8 cellular contexts compared by ENCODE assay signal in the genomic region with DNA sequence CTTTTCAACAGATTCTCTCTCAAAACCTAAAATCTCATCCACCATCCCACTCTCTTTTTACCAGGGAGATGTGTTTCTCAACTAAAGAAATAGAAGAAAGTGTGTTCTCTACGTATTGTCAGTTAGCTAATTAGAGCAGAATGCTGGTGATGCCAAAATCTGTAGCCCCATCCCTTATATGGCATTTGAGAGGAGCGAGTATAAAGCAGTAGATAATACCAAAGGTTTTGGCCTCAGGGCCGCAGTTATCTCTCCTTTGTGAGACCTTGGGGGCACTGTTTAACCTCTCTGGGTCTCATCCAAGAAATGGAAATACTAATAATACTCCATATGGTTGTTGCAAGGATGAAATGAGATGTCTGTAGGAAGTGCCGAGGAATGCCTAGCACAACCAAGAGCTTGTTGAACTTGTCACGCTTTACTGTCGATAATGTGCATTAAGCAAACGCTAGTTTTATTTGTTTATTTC. TPM values are rescaled to one million over a fixed set of nuclear protein-coding genes. Genes with fewer than 3 reads are reported as not detected.
DNase-seq lines count a peak whose midpoint lies in the region; ATAC-seq, FAIRE-seq and TF ChIP-seq lines count a peak whose summit lies in the region.

No MANE protein-coding gene starts in this region.

- H3K27me3 ChIP-seq in HUES64 (ENCODE audit: insufficient read depth, low read length), result no peaks in the 10 kb centered on the region
- H3K27me3 ChIP-seq in body of pancreas, result no peaks in the 10 kb centered on the region
- H3K27me3 ChIP-seq in HepG2 (ENCODE audit: control insufficient read depth in 1 of 2, insufficient read depth in 2 of 2, low read length in 2 of 2), result no peaks in the 10 kb centered on the region; a peak in 1 of 5 replicates
- H3K27me3 ChIP-seq in tibial nerve, result no peaks in the 10 kb centered on the region

- H3K4me2 ChIP-seq in HepG2 (ENCODE audit: low read depth, low read length), result peak overlapping the region; percentile 98

- WGBS in HUES64, result 50% methylated on average over 5 of the region's 7 CpGs
- 1 to 5% methylated on average over 7 of the region's 7 CpGs for WGBS in body of pancreas, 2 donors
- 3% methylated on average over 7 of the region's 7 CpGs for WGBS in HepG2 (ENCODE audit: low lambda C conversion rate)
- 3 to 5% methylated on average over 7 of the region's 7 CpGs for WGBS in tibial nerve, 2 donors

- no TSS peak for BruUV-seq in HepG2 (replicated peaks; lab: Mats Ljungman, UMichigan)

- intact Hi-C loops in body of pancreas (cut with DNase I), result no loop called here
- intact Hi-C loops in HepG2 (cut with micrococcal nuclease; ENCODE audit: unreplicated experiment), result loop anchor here (5.0 kb wide), 2 partner anchors 77 to 127 kb away; no protein-coding TSS in a partner anchor

- POLR2A ChIA-PET in HepG2 (lab: Yijun Ruan, JAX), result interaction anchor here (2.0 kb wide), 1 partner anchor 147 kb away, joined by 8 read pairs; no protein-coding TSS in a partner anchor

- peaks cover 21% of the 10 kb centered on the region for H3K79me2 ChIP-seq in HepG2 (ENCODE audit: insufficient read depth, low read length)

- TF ChIP-seq EP300 in HepG2 (IDR thresholded peaks at IDR 0.05; ENCODE audit: low read depth in 2 of 2, low read length in 2 of 2), result no peak
- TF ChIP-seq EP300 in HepG2 (CRISPR knock-in tag; IDR thresholded peaks at IDR 0.05; ENCODE audit: borderline replicate concordance), result no peak
- TF ChIP-seq EP300 in tibial nerve (IDR thresholded peaks at IDR 0.05), result no peak

- H3K4me3 ChIP-seq in AG10803 (ENCODE audit: low read length) (peak overlapping the region; percentile 93), HUES64 (ENCODE audit: low read length) (peak overlapping the region; percentile 87), body of pancreas (peak overlapping the region; percentile 37 to 68), HepG2 (replicated peaks in 1 of 3; ENCODE audit: insufficient read depth in 1 of 3, low read depth in 2 of 3, low read length in 3 of 3) (peak overlapping the region; percentile 73 to 86 (median 79)), tibial nerve (peak overlapping the region; percentile 55 to 96 (median 92))

- H3K27ac ChIP-seq in HUES64 (ENCODE audit: low read depth, low read length) (no peak overlapping the region), body of pancreas (peak overlapping the region; percentile 90 to 97 (median 96)), HepG2 (ENCODE audit: extremely low read length, insufficient read depth, low read length) (peak overlapping the region; percentile 86), tibial nerve (peak overlapping the region; percentile 84 to 99 (median 96))

- peak overlapping the region; percentile 94 for H2AFZ ChIP-seq in HepG2 (ENCODE audit: low read length)

- CTCF ChIA-PET in HepG2 (lab: Yijun Ruan, JAX; ENCODE audit: low intra/inter-chr PET ratio, low total read pairs), result no interaction called here

- no peak for TF ChIP-seq RAD21 in HepG2 (CRISPR knock-in tag; IDR thresholded peaks at IDR 0.05)

- FAIRE-seq in GM19239 (lab: Jason Lieb, UNC), result peak; percentile 8
- FAIRE-seq in HepG2 (lab: Jason Lieb, UNC), result no peak

- H3K9ac ChIP-seq in HUES64 (ENCODE audit: low read depth, low read length) (no peak overlapping the region), HepG2 (ENCODE audit: insufficient read depth, low read depth, low read length) (peak overlapping the region; percentile 91)

- no peak for DNase-seq in AG10803 (ENCODE audit: low read depth)
- no peak for DNase-seq in GM19239 (ENCODE audit: insufficient read length, low spot score)
- peak in 1 of 4 donors; percentile 9 for DNase-seq in body of pancreas
- no peak for DNase-seq in HepG2 (ENCODE audit: low spot score)
- DNase-seq in tibial nerve (ENCODE audit: low spot score in 2 of 2), result peak in 1 of 2 donors; percentile 29
- no peak for DNase-seq in cortex of kidney (lab: John Stamatoyannopoulos, UW)
- DNase-seq in GM19238 (ENCODE audit: insufficient read length, low spot score), result no peak

- H3K36me3 ChIP-seq in HUES64 (ENCODE audit: insufficient read depth, low read length) (peaks cover 28% of the 10 kb centered on the region), body of pancreas (replicated peaks in 1 of 2; ENCODE audit: insufficient read depth in 1 of 2, low read depth in 2 of 2) (no peaks in the 10 kb centered on the region), HepG2 (replicated peaks in 1 of 2; ENCODE audit: control insufficient read depth in 1 of 2, insufficient read depth in 2 of 2, low read length in 2 of 2) (peaks cover 0 to 12% of the 10 kb centered on the region in 2 experiments; a peak in 3 of 5 replicates), tibial nerve (peaks cover 0 to 19% (median 0%) of the 10 kb centered on the region in 3 donors)

- TF ChIP-seq POLR2A in body of pancreas (IDR thresholded peaks at IDR 0.05) (no peak), HepG2 (IDR thresholded peaks at IDR 0.05; ENCODE audit: insufficient read depth in 1 of 2, low read depth in 2 of 2, low read length in 2 of 2) (no peak), tibial nerve (IDR thresholded peaks at IDR 0.05) (no peak)

- TF ChIP-seq CTCF in AG10803 (conservative IDR thresholded peaks at IDR 0.05; ENCODE audit: low read length) (no peak), body of pancreas (IDR thresholded peaks at IDR 0.05) (no peak), HepG2 (CRISPR knock-in tag; IDR thresholded peaks at IDR 0.05) (no peak), tibial nerve (IDR thresholded peaks at IDR 0.05) (no peak)

- H4K20me1 ChIP-seq in HepG2 (ENCODE audit: insufficient read depth, low read length), result peaks cover 9% of the 10 kb centered on the region; the same call in 1 of the 2 replicates

- in situ Hi-C loops in HepG2 (cut with HindIII; ENCODE audit: extremely low pct_ligation_motif_present, low pct_unique_long_range_greater_than_20kb), result loop anchor here (25.0 kb wide), 1 partner anchor 678 kb away; no protein-coding TSS in a partner anchor

- ATAC-seq in body of pancreas (peak; percentile 5), HepG2 (peak; percentile 5)

- H3K4me1 ChIP-seq in HUES64 (ENCODE audit: insufficient read depth, low read length), result peaks cover 3% of the 10 kb centered on the region; the same call in 1 of the 2 replicates
- H3K4me1 ChIP-seq in body of pancreas, result peaks cover 25% of the 10 kb centered on the region
- H3K4me1 ChIP-seq in HepG2 (ENCODE audit: insufficient read depth, low read length), result peaks cover 33% of the 10 kb centered on the region
- H3K4me1 ChIP-seq in tibial nerve, result peaks cover 0 to 46% (median 20%) of the 10 kb centered on the region in 4 donors

- no peaks in the 10 kb centered on the region for H3K9me3 ChIP-seq in HUES64 (ENCODE audit: insufficient read depth, low read depth, low read length)
- no peaks in the 10 kb centered on the region for H3K9me3 ChIP-seq in body of pancreas
- H3K9me3 ChIP-seq in HepG2 (ENCODE audit: low read length), result no peaks in the 10 kb centered on the region
- H3K9me3 ChIP-seq in tibial nerve, result no peaks in the 10 kb centered on the region

TF ChIP-seq in HepG2, 621 proteins besides CTCF, POLR2A, EP300 and RAD21:
- peak; percentile 11; the same call in 1 of the 2 replicates for TF ChIP-seq ZSCAN9 (CRISPR knock-in tag; IDR thresholded peaks at IDR 0.05; ENCODE audit: borderline replicate concordance)
- TF ChIP-seq ZBTB7B (CRISPR knock-in tag; IDR thresholded peaks at IDR 0.05), result peak; percentile 36; the same call in 1 of the 2 replicates
- TF ChIP-seq U2AF2 (IDR thresholded peaks at IDR 0.05; ENCODE audit: low read depth, low read length), result no peak
- TF ChIP-seq SRF (IDR thresholded peaks at IDR 0.05; ENCODE audit: low read depth, low read length), result peak; percentile 86
- 0 out of 2 replicates have a peak, but pooled peaks have one; percentile 75 for TF ChIP-seq FOXO4 (CRISPR knock-in tag; conservative IDR thresholded peaks at IDR 0.05)
- no peak for TF ChIP-seq MBD4 (IDR thresholded peaks at IDR 0.05; ENCODE audit: borderline replicate concordance, low read length)

RNA-seq across cellular contexts. Expression of gene DLD, which starts 0.5 kb away (rescaled TPM):
- 82.5 TPM for polyA plus RNA-seq in HUES64 (2013, experiment 1 of 2)
- 83.8 TPM for polyA plus RNA-seq in HUES64 (2013, experiment 2 of 2)
- 100 to 1,000 TPM in 1 of 2 donors, 10 to 100 TPM in 1; 53.7 to 123 TPM for total RNA-seq in body of pancreas
- total RNA-seq in HepG2 (2016; rRNA removed; fragmentation: Illumina TruSeq; extraction: Trizol), result 95.2 and 128 TPM in 2 replicates
- 4.0 and 6.8 TPM in 2 replicates for total RNA-seq in HepG2 (2016; cell fraction: cytosol; rRNA removed; fragmentation: Illumina TruSeq; extraction: Trizol; ENCODE audit: low read depth)
- 89.3 and 126 TPM in 2 replicates for total RNA-seq in HepG2 (2016; cell fraction: insoluble cytoplasmic fraction; rRNA removed; fragmentation: Illumina TruSeq; extraction: Trizol)
- total RNA-seq in HepG2 (2016; cell fraction: membrane; rRNA removed; fragmentation: Illumina TruSeq; extraction: Trizol), result 14.2 and 16.2 TPM in 2 replicates
- total RNA-seq in HepG2 (2016; cell fraction: nucleus; rRNA removed; fragmentation: Illumina TruSeq; extraction: Trizol), result 61.9 and 75.0 TPM in 2 replicates
- polyA plus RNA-seq in HepG2 (2011; rRNA removed), result 49.1 and 56.8 TPM in 2 replicates
- polyA plus RNA-seq in HepG2 (2011; cell fraction: cytosol; rRNA removed), result 55.9 and 73.4 TPM in 2 replicates
- 25.3 and 27.2 TPM in 2 replicates for polyA plus RNA-seq in HepG2 (2011; cell fraction: nucleus; rRNA removed)
- polyA plus RNA-seq in HepG2 (2012), result 72.7 and 78.6 TPM in 2 replicates
- 5.4 and 5.8 TPM in 2 replicates for polyA plus RNA-seq in HepG2 (2016; cell fraction: cytosol; fragmentation: Illumina TruSeq; extraction: Trizol; ENCODE audit: low read depth)
- polyA plus RNA-seq in HepG2 (2016; cell fraction: insoluble cytoplasmic fraction; fragmentation: Illumina TruSeq; extraction: Trizol; ENCODE audit: low read depth), result 120 and 143 TPM in 2 replicates
- 9.0 and 13.3 TPM in 2 replicates for polyA plus RNA-seq in HepG2 (2016; cell fraction: membrane; fragmentation: Illumina TruSeq; extraction: Trizol; ENCODE audit: low read depth)
- polyA plus RNA-seq in HepG2 (2016; cell fraction: nucleus; fragmentation: Illumina TruSeq; extraction: Trizol; ENCODE audit: insufficient read depth, low read depth), result 59.8 and 70.0 TPM in 2 replicates
- 41.9 and 55.9 TPM in 2 replicates for polyA minus RNA-seq in HepG2 (2011; rRNA and poly(A)+ RNA removed; ENCODE audit: low replicate concordance)
- polyA minus RNA-seq in HepG2 (2011; cell fraction: cytosol; rRNA and poly(A)+ RNA removed), result 27.3 and 39.1 TPM in 2 replicates
- polyA minus RNA-seq in HepG2 (2011; cell fraction: nucleus; rRNA and poly(A)+ RNA removed), result 49.2 and 53.0 TPM in 2 replicates
- total RNA-seq in tibial nerve, result 10 to 100 TPM; 43.5 to 67.3 (median 59.9) TPM
